ENCODE assay signal across 1 cellular context in the genomic region with DNA sequence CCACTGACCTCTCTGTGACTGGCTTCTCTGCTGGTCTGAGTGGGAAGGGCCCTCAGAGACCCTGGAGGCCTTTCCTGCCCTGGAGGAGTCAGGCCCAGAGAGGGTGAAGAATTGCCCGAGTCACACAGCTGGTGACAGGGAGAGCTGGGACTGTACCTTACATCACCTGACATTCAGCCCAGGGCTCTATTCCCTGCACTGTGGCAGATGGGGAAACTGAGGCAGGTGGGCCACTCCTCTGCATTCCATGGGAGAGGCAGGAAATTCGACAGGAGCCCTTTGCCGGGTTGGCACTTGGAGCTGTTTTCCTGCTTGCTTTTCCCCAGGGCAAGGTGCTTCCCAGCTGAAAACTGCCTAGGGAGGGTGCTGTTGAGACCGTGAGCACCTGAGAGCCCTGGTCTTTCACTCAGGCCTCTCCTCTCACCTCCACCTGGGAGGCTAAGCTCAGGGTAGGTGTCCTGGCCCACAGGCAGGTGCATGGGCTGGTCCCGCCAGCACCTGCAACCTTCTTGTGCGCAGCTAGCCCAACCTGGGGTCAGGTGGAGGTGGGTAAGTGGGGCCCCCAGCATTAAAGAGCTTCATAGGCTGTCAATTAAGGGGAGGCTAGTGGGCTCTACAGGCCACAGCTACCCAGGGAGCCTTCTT.
TF ChIP-seq lines count a peak whose summit lies in the region.

No MANE protein-coding gene starts in this region.

TF ChIP-seq in HepG2, 621 proteins besides CTCF, POLR2A, EP300 and RAD21:
- TF ChIP-seq, protein P1, sequence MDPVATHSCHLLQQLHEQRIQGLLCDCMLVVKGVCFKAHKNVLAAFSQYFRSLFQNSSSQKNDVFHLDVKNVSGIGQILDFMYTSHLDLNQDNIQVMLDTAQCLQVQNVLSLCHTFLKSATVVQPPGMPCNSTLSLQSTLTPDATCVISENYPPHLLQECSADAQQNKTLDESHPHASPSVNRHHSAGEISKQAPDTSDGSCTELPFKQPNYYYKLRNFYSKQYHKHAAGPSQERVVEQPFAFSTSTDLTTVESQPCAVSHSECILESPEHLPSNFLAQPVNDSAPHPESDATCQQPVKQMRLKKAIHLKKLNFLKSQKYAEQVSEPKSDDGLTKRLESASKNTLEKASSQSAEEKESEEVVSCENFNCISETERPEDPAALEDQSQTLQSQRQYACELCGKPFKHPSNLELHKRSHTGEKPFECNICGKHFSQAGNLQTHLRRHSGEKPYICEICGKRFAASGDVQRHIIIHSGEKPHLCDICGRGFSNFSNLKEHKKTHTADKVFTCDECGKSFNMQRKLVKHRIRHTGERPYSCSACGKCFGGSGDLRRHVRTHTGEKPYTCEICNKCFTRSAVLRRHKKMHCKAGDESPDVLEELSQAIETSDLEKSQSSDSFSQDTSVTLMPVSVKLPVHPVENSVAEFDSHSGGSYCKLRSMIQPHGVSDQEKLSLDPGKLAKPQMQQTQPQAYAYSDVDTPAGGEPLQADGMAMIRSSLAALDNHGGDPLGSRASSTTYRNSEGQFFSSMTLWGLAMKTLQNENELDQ (CRISPR knock-in tag; IDR thresholded peaks at IDR 0.05; ENCODE audit: borderline replicate concordance): no peak
- TF ChIP-seq ADNP (CRISPR knock-in tag; IDR thresholded peaks at IDR 0.05) (0 out of 2 replicates have a peak, but pooled peaks have one; percentile 28), ZNF768 (CRISPR knock-in tag; IDR thresholded peaks at IDR 0.05) (peak; percentile 96), NCOA2 (CRISPR knock-in tag; IDR thresholded peaks at IDR 0.05) (no peak)
